8 cellular contexts compared by ENCODE assay signal in the genomic region with DNA sequence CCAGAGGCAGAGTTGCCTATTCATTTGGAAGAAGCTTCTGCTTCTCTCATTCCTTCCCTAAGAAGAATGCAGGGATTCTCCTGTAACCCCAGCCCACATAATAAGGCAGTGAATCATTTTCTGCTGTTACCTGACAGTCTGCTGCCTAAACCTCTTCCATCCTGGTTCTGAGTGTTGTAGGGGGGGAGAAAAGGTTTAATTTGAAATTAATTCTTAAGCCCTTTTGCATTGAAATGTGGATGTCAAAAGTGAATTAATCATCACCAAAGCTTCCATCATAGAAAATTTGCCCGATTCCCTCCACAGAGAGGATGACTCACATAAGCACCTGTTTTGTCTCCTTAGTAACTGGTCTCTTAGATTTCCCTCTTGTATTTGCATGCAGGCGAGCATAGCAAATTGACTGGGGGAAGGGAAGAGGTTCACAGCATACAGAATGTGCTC.
DNase-seq lines count a peak whose midpoint lies in the region; TF ChIP-seq lines count a peak whose summit lies in the region.

No MANE protein-coding gene starts in this region.

- no peak for TF ChIP-seq CTCF in retinal pigment epithelial cell (conservative IDR thresholded peaks at IDR 0.05; ENCODE audit: low read depth, low read length)
- no peak for TF ChIP-seq CTCF in esophagus squamous epithelium (IDR thresholded peaks at IDR 0.05)
- no peak for TF ChIP-seq CTCF in glutamatergic neuron (IDR thresholded peaks at IDR 0.05; ENCODE audit: partially characterized antibody, unreplicated experiment)

- peaks cover 12% of the 10 kb centered on the region for H3K36me3 Mint-ChIP-seq in activated naive CD8-positive, alpha-beta T cell
- H3K36me3 Mint-ChIP-seq in glutamatergic neuron (ENCODE audit: unreplicated experiment) = peaks cover 8% of the 10 kb centered on the region

- H3K4me3 ChIP-seq in retinal pigment epithelial cell (ENCODE audit: low read length) (no peak overlapping the region), esophagus squamous epithelium (no peak overlapping the region)

- H3K4me1 Mint-ChIP-seq in activated naive CD8-positive, alpha-beta T cell (ENCODE audit: low read depth) = peaks cover 36% of the 10 kb centered on the region
- H3K4me1 Mint-ChIP-seq in glutamatergic neuron (ENCODE audit: low read depth, unreplicated experiment) = no peaks in the 10 kb centered on the region

- no peaks in the 10 kb centered on the region for H3K27me3 ChIP-seq in esophagus squamous epithelium

- WGBS in esophagus squamous epithelium, 2 donors = 5 to 14% methylated on average over 2 of the region's 2 CpGs

- peaks cover 0 to 14% (median 7%) of the 10 kb centered on the region in 3 donors for H3K9me3 ChIP-seq in esophagus squamous epithelium

- peak overlapping the region; percentile 36 for H3K27ac Mint-ChIP-seq in activated naive CD8-positive, alpha-beta T cell
- no peak overlapping the region for H3K27ac Mint-ChIP-seq in glutamatergic neuron (ENCODE audit: unreplicated experiment)

- H3K4me3 Mint-ChIP-seq in activated naive CD8-positive, alpha-beta T cell = peak overlapping the region; percentile 38
- no peak overlapping the region for H3K4me3 Mint-ChIP-seq in glutamatergic neuron (ENCODE audit: unreplicated experiment)

- H3K27me3 Mint-ChIP-seq in activated naive CD8-positive, alpha-beta T cell = no peaks in the 10 kb centered on the region
- H3K27me3 Mint-ChIP-seq in glutamatergic neuron (ENCODE audit: unreplicated experiment) = no peaks in the 10 kb centered on the region

- DNase-seq in NOMO-1 treated with DMSO at 0.1 percent for 48 hours (lab: John Stamatoyannopoulos, UW; ENCODE audit: unreplicated experiment) = peak; percentile 32
- no peak for DNase-seq in NOMO-1 treated with dmso at 0.1 percent for 144 hours (lab: John Stamatoyannopoulos, UW; ENCODE audit: unreplicated experiment)
- DNase-seq in NCI-H1436 treated with DMSO at 0.1 percent for 48 hours (lab: John Stamatoyannopoulos, UW) = peak; percentile 70
- DNase-seq in retinal pigment epithelial cell (ENCODE audit: low read depth) = peak; percentile 50
- no peak for DNase-seq in esophagus squamous epithelium (lab: John Stamatoyannopoulos, UW)
- no peak for DNase-seq in stimulated activated naive CD4-positive, alpha-beta T cell treated with Interleukin-2 at 50 U/mL for 16 hours (lab: John Stamatoyannopoulos, UW)
- DNase-seq in glutamatergic neuron = no peak

- H3K4me1 ChIP-seq in esophagus squamous epithelium = no peaks in the 10 kb centered on the region

- H3K36me3 ChIP-seq in esophagus squamous epithelium = no peaks in the 10 kb centered on the region

- intact Hi-C loops in esophagus squamous epithelium (cut with DNase I) = no loop called here

- TF ChIP-seq POLR2A in esophagus squamous epithelium (IDR thresholded peaks at IDR 0.05) = no peak

- H3K9me3 Mint-ChIP-seq in activated naive CD8-positive, alpha-beta T cell (ENCODE audit: low read depth) = peaks cover 2% of the 10 kb centered on the region
- peaks cover 3% of the 10 kb centered on the region for H3K9me3 Mint-ChIP-seq in glutamatergic neuron (ENCODE audit: unreplicated experiment)

- H3K27ac ChIP-seq in esophagus squamous epithelium = no peak overlapping the region

Comparison
In these comparisons a context has a peak if more than half of its experiments do, and no peak if none do; other contexts are left out.
1. DNase-seq: peak in NOMO-1 treated with DMSO at 0.1 percent for 48 hours (single experiment), NCI-H1436 treated with DMSO at 0.1 percent for 48 hours (single experiment) and retinal pigment epithelial cell (single experiment); none in NOMO-1 treated with dmso at 0.1 percent for 144 hours (single experiment), esophagus squamous epithelium (single experiment), stimulated activated naive CD4-positive, alpha-beta T cell treated with Interleukin-2 at 50 U/mL for 16 hours (single experiment) and glutamatergic neuron (single experiment).